19 cellular contexts compared by ENCODE assay signal in the genomic region with DNA sequence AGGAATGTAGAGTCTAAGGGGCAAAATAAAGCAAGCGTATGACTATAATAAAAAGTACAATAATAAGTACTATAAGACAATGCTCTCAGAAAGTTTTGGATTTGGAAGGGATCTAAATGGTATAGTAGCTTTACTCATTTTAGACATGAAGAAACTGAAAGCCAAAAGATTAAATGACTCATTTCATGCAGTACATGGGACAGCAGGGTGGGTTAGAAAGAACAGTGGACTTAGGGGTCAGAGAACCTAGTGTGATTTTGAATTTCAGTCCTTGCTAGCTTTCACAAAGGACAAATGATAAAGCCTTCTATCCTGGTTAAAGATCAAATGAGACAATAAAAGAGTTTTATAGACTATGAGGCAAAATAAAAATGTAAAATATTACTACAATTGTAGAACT. TPM values are rescaled to one million over a fixed set of nuclear protein-coding genes. Genes with fewer than 3 reads are reported as not detected.
A peak's percentile ranks its signal among the peaks of the same experiment; 100 is the strongest.
DNase-seq lines count a peak whose midpoint lies in the region; ATAC-seq and TF ChIP-seq lines count a peak whose summit lies in the region.
"Had no signal": no experiment of that assay in that cellular context is flagged by ENCODE, and none has a peak within 500 bp of the region (broad histone marks: within the 10 kb centered on the region; RNA-seq: fewer than 3 reads in every experiment).

No MANE protein-coding gene starts in this region.

- BruUV-seq in OCI-LY7 (replicated peaks; lab: Mats Ljungman, UMichigan) = no TSS peak

- H3K36me3 Mint-ChIP-seq in activated CD8-positive, alpha-beta T cell treated with anti-CD3 and anti-CD28 coated beads for 36 hours (ENCODE audit: low read depth) = no peaks in the 10 kb centered on the region
- no peaks in the 10 kb centered on the region for H3K36me3 Mint-ChIP-seq in activated CD8-positive, alpha-beta T cell treated with anti-CD3 and anti-CD28 coated beads, Interleukin-2, amount 10 ng/mL, durations not matched to agents 7 days and 5 days (ENCODE audit: low read depth)

- peaks cover 15% of the 10 kb centered on the region for H3K27me3 Mint-ChIP-seq in activated CD8-positive, alpha-beta T cell treated with anti-CD3 and anti-CD28 coated beads for 36 hours
- peaks cover 10% of the 10 kb centered on the region for H3K27me3 Mint-ChIP-seq in activated CD8-positive, alpha-beta T cell treated with anti-CD3 and anti-CD28 coated beads, Interleukin-2, amount 10 ng/mL, durations not matched to agents 7 days and 5 days (ENCODE audit: low read depth)

- no peak overlapping the region for H2AFZ ChIP-seq in OCI-LY7 (ENCODE audit: low read length)

- no peak overlapping the region for H3K4me3 ChIP-seq in OCI-LY7 (ENCODE audit: low read depth, low read length, poor library complexity, severe bottlenecking)
- H3K4me3 ChIP-seq: esophagus squamous epithelium, heart right ventricle, skin epidermis, stomach had no signal

- H3K36me3 ChIP-seq in OCI-LY7 (ENCODE audit: insufficient read depth, low read length) = no peaks in the 10 kb centered on the region
- H3K36me3 ChIP-seq: esophagus squamous epithelium, heart right ventricle, stomach had no signal

- peak; percentile 55 for ATAC-seq in activated CD8-positive, alpha-beta T cell treated with anti-CD3 and anti-CD28 coated beads for 36 hours
- ATAC-seq in activated CD8-positive, alpha-beta T cell treated with anti-CD3 and anti-CD28 coated beads, Interleukin-2, amount 10 ng/mL, durations not matched to agents 7 days and 5 days = no peak
- ATAC-seq in GM21447 (IDR thresholded peaks at IDR 0.05; ENCODE audit: unreplicated experiment) (peak; percentile 59), HG02973 (IDR thresholded peaks at IDR 0.05; ENCODE audit: unreplicated experiment) (peak; percentile 60), left colon (peak; percentile 58)
- ATAC-seq: heart right ventricle had no signal

- no peak for DNase-seq in activated CD8-positive, alpha-beta T cell treated with anti-CD3 and anti-CD28 coated beads for 36 hours
- no peak for DNase-seq in activated CD8-positive, alpha-beta T cell treated with anti-CD3 and anti-CD28 coated beads, Interleukin-2, amount 10 ng/mL, durations not matched to agents 7 days and 5 days
- no peak for DNase-seq in left colon
- DNase-seq in OCI-LY7 (ENCODE audit: low spot score) = no peak
- no peak for DNase-seq in NK-92 treated with Interleukin-12 subunit alpha and Interleukin-12 subunit beta, amount 100 ng/mL, for 24 hours (lab: John Stamatoyannopoulos, UW)
- no peak for DNase-seq in RWPE1 (ENCODE audit: low spot score)
- DNase-seq: 8988T, activated gamma-delta T cell, esophagus squamous epithelium, heart right ventricle, NCI-H1417, SK-N-SH, stomach had no signal

- intact Hi-C loops in activated CD8-positive, alpha-beta T cell treated with anti-CD3 and anti-CD28 coated beads for 36 hours (cut with micrococcal nuclease) = no loop called here
- intact Hi-C loops in left colon (cut with DNase I, micrococcal nuclease) = no loop called here
- intact Hi-C loops in OCI-LY7 (cut with micrococcal nuclease; ENCODE audit: unreplicated experiment) = no loop called here

- POLR2A ChIA-PET in activated CD8-positive, alpha-beta T cell treated with anti-CD3 and anti-CD28 coated beads for 36 hours (lab: Charles Lee) = no interaction called here
- POLR2A ChIA-PET in activated CD8-positive, alpha-beta T cell treated with anti-CD3 and anti-CD28 coated beads, Interleukin-2, amount 10 ng/mL, durations not matched to agents 7 days and 5 days (lab: Charles Lee) = no interaction called here
- POLR2A ChIA-PET in OCI-LY7 (lab: Charles Lee) = no interaction called here
- POLR2A ChIA-PET in RWPE1 (lab: Yijun Ruan, JAX; ENCODE audit: low non-redundant PET) = no interaction called here

- H3K9me3 Mint-ChIP-seq in activated CD8-positive, alpha-beta T cell treated with anti-CD3 and anti-CD28 coated beads for 36 hours = no peaks in the 10 kb centered on the region
- no peaks in the 10 kb centered on the region for H3K9me3 Mint-ChIP-seq in activated CD8-positive, alpha-beta T cell treated with anti-CD3 and anti-CD28 coated beads, Interleukin-2, amount 10 ng/mL, durations not matched to agents 7 days and 5 days (ENCODE audit: insufficient read depth)
- H3K9me3 Mint-ChIP-seq: dendritic cell treated with granulocyte-macrophage colony-stimulating factor and Interleukin-4, amounts not matched to agents 40 ng/mL and 50 ng/mL, for 4 days had no signal

- H3K9me3 ChIP-seq in OCI-LY7 (ENCODE audit: low read length) = no peaks in the 10 kb centered on the region
- H3K9me3 ChIP-seq: esophagus squamous epithelium, heart right ventricle, SK-N-SH, stomach had no signal

- no peak overlapping the region for H3K4me2 ChIP-seq in OCI-LY7 (ENCODE audit: low read length)
- H3K4me2 ChIP-seq: SK-N-SH had no signal

- no peaks in the 10 kb centered on the region for H3K79me2 ChIP-seq in OCI-LY7 (ENCODE audit: insufficient read depth, low read depth, low read length)

- no peak overlapping the region for H3K27ac Mint-ChIP-seq in activated CD8-positive, alpha-beta T cell treated with anti-CD3 and anti-CD28 coated beads for 36 hours
- H3K27ac Mint-ChIP-seq in activated CD8-positive, alpha-beta T cell treated with anti-CD3 and anti-CD28 coated beads, Interleukin-2, amount 10 ng/mL, durations not matched to agents 7 days and 5 days = no peak overlapping the region
- H3K27ac Mint-ChIP-seq: dendritic cell treated with granulocyte-macrophage colony-stimulating factor and Interleukin-4, amounts not matched to agents 40 ng/mL and 50 ng/mL, for 4 days had no signal

- peaks cover 3% of the 10 kb centered on the region for H3K4me1 Mint-ChIP-seq in activated CD8-positive, alpha-beta T cell treated with anti-CD3 and anti-CD28 coated beads for 36 hours (ENCODE audit: low read depth)
- peaks cover 2% of the 10 kb centered on the region for H3K4me1 Mint-ChIP-seq in activated CD8-positive, alpha-beta T cell treated with anti-CD3 and anti-CD28 coated beads, Interleukin-2, amount 10 ng/mL, durations not matched to agents 7 days and 5 days (ENCODE audit: low read depth)

- no peaks in the 10 kb centered on the region for H3K4me1 ChIP-seq in OCI-LY7 (ENCODE audit: insufficient read depth, low read length, poor library complexity, severe bottlenecking)
- H3K4me1 ChIP-seq: esophagus squamous epithelium, heart right ventricle, stomach had no signal

- TF ChIP-seq CTCF in activated CD8-positive, alpha-beta T cell treated with anti-CD3 and anti-CD28 coated beads for 36 hours (IDR thresholded peaks at IDR 0.05) = no peak
- TF ChIP-seq CTCF in OCI-LY7 (conservative IDR thresholded peaks at IDR 0.05; ENCODE audit: low read length) (no peak), RWPE1 (conservative IDR thresholded peaks at IDR 0.05; ENCODE audit: low read depth) (no peak)

- CTCF ChIA-PET in activated CD8-positive, alpha-beta T cell treated with anti-CD3 and anti-CD28 coated beads for 36 hours (lab: Charles Lee) = no interaction called here
- CTCF ChIA-PET in activated CD8-positive, alpha-beta T cell treated with anti-CD3 and anti-CD28 coated beads, Interleukin-2, amount 10 ng/mL, durations not matched to agents 7 days and 5 days (lab: Charles Lee) = no interaction called here
- CTCF ChIA-PET in OCI-LY7 (lab: Charles Lee; ENCODE audit: unreplicated experiment) = no interaction called here
- CTCF ChIA-PET in RWPE1 (lab: Yijun Ruan, JAX) = no interaction called here

- H3K27ac ChIP-seq in OCI-LY7 (ENCODE audit: low read depth, low read length, poor library complexity, severe bottlenecking) (no peak overlapping the region), RWPE1 (no peak overlapping the region)
- H3K27ac ChIP-seq: esophagus squamous epithelium, heart right ventricle, skin epidermis, stomach had no signal

- no peaks in the 10 kb centered on the region for H3K9me2 ChIP-seq in OCI-LY7 (ENCODE audit: insufficient read depth, low read length)
- H3K9me2 ChIP-seq: SK-N-SH had no signal

- no peak overlapping the region for H3K4me3 Mint-ChIP-seq in activated CD8-positive, alpha-beta T cell treated with anti-CD3 and anti-CD28 coated beads for 36 hours
- no peak overlapping the region for H3K4me3 Mint-ChIP-seq in activated CD8-positive, alpha-beta T cell treated with anti-CD3 and anti-CD28 coated beads, Interleukin-2, amount 10 ng/mL, durations not matched to agents 7 days and 5 days
- H3K4me3 Mint-ChIP-seq: dendritic cell treated with granulocyte-macrophage colony-stimulating factor and Interleukin-4, amounts not matched to agents 40 ng/mL and 50 ng/mL, for 4 days had no signal

- H4K20me1 ChIP-seq in OCI-LY7 (ENCODE audit: insufficient read depth, low read length) = no peaks in the 10 kb centered on the region

RNA-seq across cellular contexts. Expression of gene LEMD3, which starts 6.8 kb away (rescaled TPM):
- 10 to 100 TPM; 19.5 to 23.2 TPM for total RNA-seq in activated CD8-positive, alpha-beta T cell treated with anti-CD3 and anti-CD28 coated beads for 36 hours
- total RNA-seq in activated CD8-positive, alpha-beta T cell treated with anti-CD3 and anti-CD28 coated beads, Interleukin-2, amount 10 ng/mL, durations not matched to agents 7 days and 5 days = 10 to 100 TPM; 35.9 to 36.1 TPM
- total RNA-seq in left colon = 10 to 100 TPM; 36.4 to 37.2 TPM
- 45.5 and 58.0 TPM in 2 replicates for total RNA-seq in OCI-LY7 (2014; rRNA removed; shearing (Covaris generic))
- 29.0 and 33.0 TPM in 2 replicates for total RNA-seq in OCI-LY7 (2022)

RNA-seq across cellular contexts. Expression of gene WIF1, which starts 41.5 kb away (rescaled TPM):
- not detected for total RNA-seq in activated CD8-positive, alpha-beta T cell treated with anti-CD3 and anti-CD28 coated beads for 36 hours
- not detected for total RNA-seq in activated CD8-positive, alpha-beta T cell treated with anti-CD3 and anti-CD28 coated beads, Interleukin-2, amount 10 ng/mL, durations not matched to agents 7 days and 5 days
- total RNA-seq in left colon (under 1 TPM; 0.25 to 0.55 TPM), OCI-LY7 (2022) (not detected in 2 replicates)
- total RNA-seq in OCI-LY7 (2014; rRNA removed; shearing (Covaris generic)) = not detected in 2 replicates
- total RNA-seq: heart right ventricle, mononuclear cell, osteoblast had no signal
